ENCODE assay signal across 18 cellular contexts in the genomic region with DNA sequence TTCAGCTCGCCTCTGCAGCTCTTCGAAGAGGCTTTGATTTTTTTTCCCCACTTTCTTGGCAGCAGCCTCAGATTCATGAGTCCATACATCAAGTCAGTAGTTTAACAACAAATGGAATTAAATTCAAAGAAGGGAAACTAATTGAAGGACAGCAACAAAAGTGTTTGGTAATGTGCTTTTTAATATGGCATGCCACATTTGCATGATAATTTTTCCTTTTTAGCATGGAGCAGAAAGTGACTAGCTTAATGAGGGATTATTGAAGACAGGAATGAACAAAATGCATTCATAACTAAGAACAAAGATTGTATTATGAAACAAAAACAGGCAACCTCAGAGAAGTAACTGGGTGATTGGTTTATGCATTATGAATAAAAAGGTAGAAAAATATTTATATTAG.
"Had no signal": no experiment of that assay in that cellular context is flagged by ENCODE, and none has a peak within 500 bp of the region (broad histone marks: within the 10 kb centered on the region; RNA-seq: fewer than 3 reads in every experiment).

No MANE protein-coding gene starts in this region.

- DNase-seq: activated CD4-positive, alpha-beta memory T cell treated with anti-CD3 and anti-CD28 coated beads, Interleukin-2, amount 10 ng/mL, durations not matched to agents 7 days and 5 days; activated CD4-positive, alpha-beta T cell treated with anti-CD3 and anti-CD28 coated beads for 36 hours; activated effector memory CD4-positive, alpha-beta T cell treated with anti-CD3 and anti-CD28 coated beads, Interleukin-2, amount 50 U/mL, for 16 hours; activated T-cell treated with anti-CD3 and anti-CD28 coated beads, Interleukin-2, amount 50 U/mL, for 4 hours; body of pancreas; caudate nucleus; colonic mucosa; left ventricle myocardium superior; nucleus accumbens; stimulated activated naive CD8-positive, alpha-beta T cell treated with anti-CD3 and anti-CD28 coated beads, Interleukin-15, Interleukin-2, amounts not matched to agents 100 U/mL and 50 U/mL, for 24 hours; T-helper 17 cell; trophoblast cell; WERI-Rb-1 had no signal

- H3K27me3 Mint-ChIP-seq: activated CD4-positive, alpha-beta memory T cell treated with anti-CD3 and anti-CD28 coated beads, Interleukin-2, amount 10 ng/mL, durations not matched to agents 7 days and 5 days; activated CD4-positive, alpha-beta T cell treated with anti-CD3 and anti-CD28 coated beads for 36 hours; natural killer cell treated with Interleukin-12 subunit alpha and Interleukin-12 subunit beta and Interleukin-15 and Interleukin-18, amount 100 ng/mL, for 72 hours; progenitor cell of endocrine pancreas; T-helper 17 cell had no signal

- H3K27ac Mint-ChIP-seq: activated CD4-positive, alpha-beta memory T cell treated with anti-CD3 and anti-CD28 coated beads, Interleukin-2, amount 10 ng/mL, durations not matched to agents 7 days and 5 days; activated CD4-positive, alpha-beta T cell treated with anti-CD3 and anti-CD28 coated beads for 36 hours; activated naive CD4-positive, alpha-beta T cell treated with anti-CD3 and anti-CD28 coated beads, Interleukin-2, amount 50 U/mL, for 72 hours; natural killer cell treated with Interleukin-12 subunit alpha and Interleukin-12 subunit beta and Interleukin-15 and Interleukin-18, amount 100 ng/mL, for 72 hours; progenitor cell of endocrine pancreas; T-helper 17 cell had no signal

- H3K4me3 Mint-ChIP-seq: activated CD4-positive, alpha-beta memory T cell treated with anti-CD3 and anti-CD28 coated beads, Interleukin-2, amount 10 ng/mL, durations not matched to agents 7 days and 5 days; activated CD4-positive, alpha-beta T cell treated with anti-CD3 and anti-CD28 coated beads for 36 hours; activated T-cell treated with anti-CD3 and anti-CD28 coated beads, Interleukin-2, amount 50 U/mL, for 4 hours; natural killer cell treated with Interleukin-12 subunit alpha and Interleukin-12 subunit beta and Interleukin-15 and Interleukin-18, amount 100 ng/mL, for 72 hours; T-helper 17 cell had no signal

- H3K4me1 Mint-ChIP-seq: activated CD4-positive, alpha-beta memory T cell treated with anti-CD3 and anti-CD28 coated beads, Interleukin-2, amount 10 ng/mL, durations not matched to agents 7 days and 5 days; activated CD4-positive, alpha-beta T cell treated with anti-CD3 and anti-CD28 coated beads for 36 hours; T-helper 17 cell had no signal

- ATAC-seq: activated CD4-positive, alpha-beta T cell treated with anti-CD3 and anti-CD28 coated beads for 36 hours; activated naive CD4-positive, alpha-beta T cell treated with anti-CD3 and anti-CD28 coated beads, Interleukin-2, amount 50 U/mL, for 72 hours; activated T-cell treated with anti-CD3 and anti-CD28 coated beads, Interleukin-2, amount 50 U/mL, for 4 hours; body of pancreas; esophagus mucosa; left ventricle myocardium superior; natural killer cell treated with Interleukin-12 subunit alpha and Interleukin-12 subunit beta and Interleukin-15 and Interleukin-18, amount 100 ng/mL, for 72 hours; sciatic nerve; stimulated activated naive CD8-positive, alpha-beta T cell treated with anti-CD3 and anti-CD28 coated beads, Interleukin-15, Interleukin-2, amounts not matched to agents 100 U/mL and 50 U/mL, for 24 hours; T-helper 17 cell had no signal
